24 cellular contexts compared by ENCODE assay signal in the genomic region with DNA sequence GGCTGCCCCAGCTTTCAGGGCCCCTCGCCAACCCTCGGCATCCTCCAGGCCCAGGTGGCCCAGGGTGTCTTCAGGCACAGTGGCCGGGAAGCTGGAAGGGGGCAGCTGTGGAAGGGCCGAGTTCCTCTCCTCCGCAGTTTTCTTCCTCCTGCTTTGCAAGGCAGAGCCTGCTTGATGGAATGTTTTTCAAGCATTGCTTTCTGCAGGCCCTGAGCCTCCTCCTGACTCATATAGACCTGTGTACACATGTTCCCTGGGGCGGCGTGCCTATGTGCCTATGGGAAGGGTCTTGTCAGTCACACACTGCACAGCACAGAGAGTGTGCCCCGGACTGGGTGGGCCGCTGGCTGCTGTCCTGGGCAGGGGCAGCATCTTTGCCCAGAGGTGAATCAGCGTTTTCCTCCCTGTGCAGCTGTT.
DNase-seq lines count a peak whose midpoint lies in the region; ATAC-seq and TF ChIP-seq lines count a peak whose summit lies in the region.
"Had no signal": no experiment of that assay in that cellular context is flagged by ENCODE, and none has a peak within 500 bp of the region (broad histone marks: within the 10 kb centered on the region; RNA-seq: fewer than 3 reads in every experiment).

No MANE protein-coding gene starts in this region.

- H3K9me3 ChIP-seq in heart right ventricle (peaks cover 0 to 22% (median 8%) of the 10 kb centered on the region in 11 donors), esophagus muscularis mucosa (peaks cover 0 to 17% (median 12%) of the 10 kb centered on the region in 4 donors), osteoblast (ENCODE audit: low read depth, low read length) (no peaks in the 10 kb centered on the region)
- H3K9me3 ChIP-seq: A549 had no signal

- TF ChIP-seq POLR2A in esophagus muscularis mucosa (IDR thresholded peaks at IDR 0.05; ENCODE audit: low read depth): no peak

- no peaks in the 10 kb centered on the region for H4K20me1 ChIP-seq in osteoblast (ENCODE audit: insufficient read depth, low read length)

- H3K4me2 ChIP-seq in osteoblast (ENCODE audit: insufficient read depth, low read length): no peak overlapping the region
- H3K4me2 ChIP-seq: A549 had no signal

- 93% methylated on average over 10 of the region's 10 CpGs for WGBS in heart right ventricle, 2 donors
- 87% methylated on average over 7 of the region's 10 CpGs for WGBS in esophagus muscularis mucosa

- H3K36me3 ChIP-seq in heart right ventricle (no peaks in the 10 kb centered on the region), esophagus muscularis mucosa (no peaks in the 10 kb centered on the region), osteoblast (ENCODE audit: insufficient read depth, low read length) (no peaks in the 10 kb centered on the region)

- H2AFZ ChIP-seq in osteoblast (ENCODE audit: low read length): no peak overlapping the region

- no peak overlapping the region for H3K27ac ChIP-seq in heart right ventricle
- H3K27ac ChIP-seq in esophagus muscularis mucosa (replicated peaks in 1 of 4): no peak overlapping the region
- H3K27ac ChIP-seq in osteoblast (ENCODE audit: low read depth, low read length): no peak overlapping the region
- H3K27ac ChIP-seq: A549, body of pancreas had no signal

- TF ChIP-seq CTCF in heart right ventricle (IDR thresholded peaks at IDR 0.05): no peak
- no peak for TF ChIP-seq CTCF in esophagus muscularis mucosa (IDR thresholded peaks at IDR 0.05)
- no peak for TF ChIP-seq CTCF in osteoblast (IDR thresholded peaks at IDR 0.05; ENCODE audit: extremely low read depth, low read depth, low read length)
- TF ChIP-seq CTCF in nephron progenitor cell (IDR thresholded peaks at IDR 0.05): no peak

- no peak for TF ChIP-seq EP300 in esophagus muscularis mucosa (IDR thresholded peaks at IDR 0.05)

- H3K79me2 ChIP-seq in osteoblast (ENCODE audit: insufficient read depth, low read length): no peaks in the 10 kb centered on the region

- H3K4me1 ChIP-seq in heart right ventricle (peaks cover 3 to 36% (median 8%) of the 10 kb centered on the region in 9 donors), esophagus muscularis mucosa (peaks cover 4 to 10% (median 6%) of the 10 kb centered on the region in 4 donors), osteoblast (ENCODE audit: insufficient read depth, low read length) (no peaks in the 10 kb centered on the region)
- H3K4me1 ChIP-seq: A549, body of pancreas had no signal

- intact Hi-C loops in Right ventricle myocardium superior (cut with DNase I) (no loop called here), heart right ventricle (cut with DNase I) (no loop called here), esophagus muscularis mucosa (cut with DNase I) (no loop called here)

- H3K4me1 Mint-ChIP-seq in nephron progenitor cell: peaks cover 16% of the 10 kb centered on the region
- H3K4me1 Mint-ChIP-seq: mesothelial cell of epicardium had no signal

- H3K27me3 Mint-ChIP-seq in nephron progenitor cell (ENCODE audit: low read depth, poor library complexity): peaks cover 6% of the 10 kb centered on the region
- H3K27me3 Mint-ChIP-seq: activated CD4-positive, alpha-beta memory T cell treated with anti-CD3 and anti-CD28 coated beads for 36 hours; CD4-positive, alpha-beta memory T cell; stimulated activated naive B cell treated with anti-CD40 and anti-IgM and Interleukin-4, amounts not matched to agents 10 μg/mL and 1 μg/mL and 100 μg/mL, for 72 hours had no signal

- H3K4me3 ChIP-seq in heart right ventricle (no peak overlapping the region), esophagus muscularis mucosa (no peak overlapping the region), osteoblast (ENCODE audit: insufficient read depth, low read length) (no peak overlapping the region)
- H3K4me3 ChIP-seq: A549, body of pancreas had no signal

- ATAC-seq in Right ventricle myocardium superior (ENCODE audit: poor library complexity) (no peak), heart right ventricle (no peak), HG02642 (IDR thresholded peaks at IDR 0.05; ENCODE audit: poor library complexity, unreplicated experiment) (no peak)
- ATAC-seq: A549; activated T-helper 17 cell treated with anti-CD3 and anti-CD28 coated beads, Interleukin-2, amount 50 U/mL, for 72 hours; body of pancreas; PC-3 had no signal

- DNase-seq in Right ventricle myocardium superior (peak; percentile 35), heart right ventricle (no peak), esophagus muscularis mucosa (ENCODE audit: extremely low spot score) (peak; percentile 83), osteoblast (ENCODE audit: insufficient read length, low spot score, missing footprints) (peak; percentile 71), ureter (ENCODE audit: low spot score) (peak; percentile 44), nephron progenitor cell (no peak)
- no peak for DNase-seq in activated effector memory CD4-positive, alpha-beta T cell treated with Interleukin-2 at 50 U/mL for 16 hours
- DNase-seq: activated CD4-positive, alpha-beta memory T cell treated with anti-CD3 and anti-CD28 coated beads for 36 hours; activated CD4-positive, alpha-beta T cell treated with anti-CD3 and anti-CD28 coated beads for 1 hour; activated naive CD4-positive, alpha-beta T cell treated with anti-CD3 and anti-CD28 coated beads, Interleukin-2, amount 50 U/mL, for 16 hours; body of pancreas; CD4-positive, alpha-beta memory T cell; hippocampal formation; Karpas-422; NCI-H1417; NCI-H2029; NCI-H524 treated with DMSO at 0.1 percent for 48 hours; PC-3; stimulated activated CD4-positive, alpha-beta T cell treated with anti-CD3 and anti-CD28 coated beads, Interleukin-15, amount 100 ng/mL, for 24 hours; stimulated activated naive B cell treated with anti-CD40 and anti-IgM and Interleukin-4, amounts not matched to agents 10 μg/mL and 1 μg/mL and 100 μg/mL, for 72 hours had no signal

- H3K9me3 Mint-ChIP-seq in nephron progenitor cell: peaks cover 33% of the 10 kb centered on the region

- no peaks in the 10 kb centered on the region for H3K36me3 Mint-ChIP-seq in nephron progenitor cell (ENCODE audit: low read depth)
- H3K36me3 Mint-ChIP-seq: activated CD4-positive, alpha-beta memory T cell treated with anti-CD3 and anti-CD28 coated beads for 36 hours; CD4-positive, alpha-beta memory T cell; mesothelial cell of epicardium had no signal

- no peak overlapping the region for H3K4me3 Mint-ChIP-seq in nephron progenitor cell
- H3K4me3 Mint-ChIP-seq: activated CD4-positive, alpha-beta memory T cell treated with anti-CD3 and anti-CD28 coated beads for 36 hours; activated T-helper 17 cell treated with anti-CD3 and anti-CD28 coated beads, Interleukin-2, amount 50 U/mL, for 72 hours; CD4-positive, alpha-beta memory T cell; mesothelial cell of epicardium; stimulated activated naive B cell treated with anti-CD40 and anti-IgM and Interleukin-4, amounts not matched to agents 10 μg/mL and 1 μg/mL and 100 μg/mL, for 72 hours had no signal

- H3K27me3 ChIP-seq in heart right ventricle (peaks cover 0 to 3% (median 0%) of the 10 kb centered on the region in 7 donors), esophagus muscularis mucosa (no peaks in the 10 kb centered on the region), osteoblast (ENCODE audit: insufficient read depth, low read length) (no peaks in the 10 kb centered on the region)
- H3K27me3 ChIP-seq: body of pancreas had no signal

- H3K27ac Mint-ChIP-seq in nephron progenitor cell: no peak overlapping the region
- H3K27ac Mint-ChIP-seq: activated CD4-positive, alpha-beta memory T cell treated with anti-CD3 and anti-CD28 coated beads for 36 hours; activated T-helper 17 cell treated with anti-CD3 and anti-CD28 coated beads, Interleukin-2, amount 50 U/mL, for 72 hours; mesothelial cell of epicardium; stimulated activated naive B cell treated with anti-CD40 and anti-IgM and Interleukin-4, amounts not matched to agents 10 μg/mL and 1 μg/mL and 100 μg/mL, for 72 hours had no signal

Comparison
In these comparisons a context has a peak if more than half of its experiments do, and no peak if none do; other contexts are left out.
1. DNase-seq: peak in Right ventricle myocardium superior (single experiment), esophagus muscularis mucosa (single experiment), osteoblast (single experiment) and ureter (single experiment); none in heart right ventricle (0 of 2), nephron progenitor cell (single experiment) and activated effector memory CD4-positive, alpha-beta T cell treated with Interleukin-2 at 50 U/mL for 16 hours (single experiment).